33 cellular contexts compared by ENCODE assay signal in the genomic region with DNA sequence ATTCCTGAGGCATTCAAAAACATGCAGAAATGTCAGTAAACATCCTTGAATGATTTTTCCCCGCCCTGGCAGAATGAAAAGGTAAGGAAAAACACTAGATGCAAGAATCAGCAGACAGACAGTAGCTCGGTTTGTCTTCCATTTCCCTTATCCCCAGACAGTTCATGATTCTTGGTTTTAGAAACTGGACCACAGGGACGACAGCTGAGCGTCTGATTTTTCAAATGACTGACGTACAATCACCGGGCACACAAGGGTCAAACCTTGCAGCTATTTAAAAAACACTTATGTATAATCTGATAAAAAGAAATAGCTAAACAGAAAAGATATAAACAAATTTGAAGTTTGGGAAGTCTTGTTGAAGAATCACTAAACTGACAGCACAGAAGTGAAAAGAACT. TPM values are rescaled to one million over a fixed set of nuclear protein-coding genes. Genes with fewer than 3 reads are reported as not detected.
"Had no signal": no experiment of that assay in that cellular context is flagged by ENCODE, and none has a peak within 500 bp of the region (broad histone marks: within the 10 kb centered on the region; RNA-seq: fewer than 3 reads in every experiment).

No MANE protein-coding gene starts in this region.

- H3K4me1 ChIP-seq: adrenal gland, body of pancreas, breast epithelium had no signal

- H3K9me3 ChIP-seq: adrenal gland, body of pancreas, breast epithelium, esophagus squamous epithelium, gastroesophageal sphincter had no signal

- H3K27me3 ChIP-seq: adrenal gland, body of pancreas, breast epithelium, cardiac muscle cell, esophagus squamous epithelium, gastroesophageal sphincter had no signal

- DNase-seq: activated B cell treated with CpG ODN at 0.5 μM for 24 hours; activated CD4-positive, alpha-beta T cell treated with anti-CD3 and anti-CD28 coated beads for 48 hours; activated CD4-positive, alpha-beta T cell treated with anti-CD3 and anti-CD28 coated beads, Interleukin-2, amount 50 U/mL, for 1 hour; activated CD4-positive, alpha-beta T cell treated with anti-CD3 and anti-CD28 coated beads, Interleukin-2, amount 50 U/mL, for 48 hours; activated CD8-positive, alpha-beta memory T cell treated with anti-CD3 and anti-CD28 coated beads for 24 hours; activated CD8-positive, alpha-beta T cell treated with anti-CD3 and anti-CD28 coated beads for 36 hours; activated effector memory CD4-positive, alpha-beta T cell treated with anti-CD3 and anti-CD28 coated beads, Interleukin-2, amount 50 U/mL, for 16 hours; activated naive CD4-positive, alpha-beta T cell treated with anti-CD3 and anti-CD28 coated beads for 36 hours; activated naive CD8-positive, alpha-beta T cell treated with anti-CD3 and anti-CD28 coated beads for 36 hours; activated naive CD8-positive, alpha-beta T cell treated with anti-CD3 and anti-CD28 coated beads, Interleukin-2, amount 50 U/mL, for 24 hours; activated T-cell treated with anti-CD3 and anti-CD28 coated beads, Interleukin-2, amount 50 U/mL, for 4 hours; adrenal gland; amygdala; aorta; body of pancreas; central memory CD4-positive, alpha-beta T cell; cerebellar nuclear complex; dermis blood vessel endothelial cell; effector CD4-positive, alpha-beta T cell; effector memory CD8-positive, alpha-beta T cell; esophagus squamous epithelium; foreskin melanocyte; head of caudate nucleus; T-helper 1 cell; T-helper 17 cell; T1000; WERI-Rb-1 had no signal

- H3K27ac ChIP-seq: adrenal gland, body of pancreas, breast epithelium, cardiac muscle cell, coronary artery, epithelial cell of prostate, esophagus squamous epithelium, gastroesophageal sphincter, WERI-Rb-1 had no signal

- H3K4me3 ChIP-seq: adrenal gland, body of pancreas, breast epithelium, cardiac muscle cell, coronary artery, esophagus squamous epithelium, gastroesophageal sphincter had no signal

- H3K36me3 ChIP-seq: adrenal gland, breast epithelium, cardiac muscle cell, esophagus squamous epithelium, gastroesophageal sphincter, WERI-Rb-1 had no signal

RNA-seq across cellular contexts. Expression of gene DCLK1, which starts 47.1 kb away (rescaled TPM):
- total RNA-seq: activated B cell treated with CpG ODN at 0.5 μM for 24 hours; activated CD8-positive, alpha-beta T cell treated with anti-CD3 and anti-CD28 coated beads for 36 hours; activated naive CD4-positive, alpha-beta T cell treated with anti-CD3 and anti-CD28 coated beads for 36 hours; activated naive CD8-positive, alpha-beta T cell treated with anti-CD3 and anti-CD28 coated beads for 36 hours; activated T-cell treated with anti-CD3 and anti-CD28 coated beads, Interleukin-2, amount 50 U/mL, for 4 hours; activated T-helper 17 cell treated with anti-CD3 and anti-CD28 coated beads, Interleukin-2, amount 50 U/mL, for 72 hours; T-helper 17 cell had no signal
- polyA plus RNA-seq: cardiac muscle cell had no signal
